8 cellular contexts compared by ENCODE assay signal in genomic region chr3:9934235-9934621, GRCh38. TPM values are rescaled to one million over a fixed set of nuclear protein-coding genes. Genes with fewer than 3 reads are reported as not detected.
DNase-seq lines count a peak whose midpoint lies in the region; ATAC-seq and TF ChIP-seq lines count a peak whose summit lies in the region.

No MANE protein-coding gene starts in this region.

- H4K91ac ChIP-seq in H9 (ENCODE audit: insufficient read length, low read depth, low read length), result no peak overlapping the region

- H4K20me1 ChIP-seq in H9 (ENCODE audit: control insufficient read depth, insufficient read depth, insufficient read length), result no peaks in the 10 kb centered on the region

- H3K79me2 ChIP-seq in H9 (ENCODE audit: insufficient read depth, low read length), result no peaks in the 10 kb centered on the region

- H3K4me3 Mint-ChIP-seq in H9, result peak overlapping the region; percentile 88 to 94
- peak overlapping the region; percentile 92 to 95 for H3K4me3 Mint-ChIP-seq in stimulated activated naive CD8-positive, alpha-beta T cell treated with anti-CD3 and anti-CD28 coated beads, Interleukin-15, amount 100 ng/mL, for 72 hours

- H3K27me3 Mint-ChIP-seq in H9 (ENCODE audit: low read depth), result peaks cover 5% of the 10 kb centered on the region
- H3K27me3 Mint-ChIP-seq in stimulated activated naive CD8-positive, alpha-beta T cell treated with anti-CD3 and anti-CD28 coated beads, Interleukin-15, amount 100 ng/mL, for 72 hours, result no peaks in the 10 kb centered on the region

- H2BK120ac ChIP-seq in H9 (ENCODE audit: low read depth, low read length, poor library complexity, severe bottlenecking), result no peak overlapping the region

- H4K8ac ChIP-seq in H9 (replicated peaks; ENCODE audit: insufficient read length, low read depth, low read length), result no peak overlapping the region

- H3K4me1 ChIP-seq in H9 (ENCODE audit: insufficient read depth, low read length) (no peaks in the 10 kb centered on the region; the same call in 1 of the 2 replicates), iPS-20b (ENCODE audit: insufficient read depth, low read length) (peaks cover 3% of the 10 kb centered on the region; the same call in 1 of the 2 replicates)

- no peak overlapping the region for H3K4ac ChIP-seq in H9 (ENCODE audit: low read depth, low read length)

- peak overlapping the region; percentile 56 for H3K4me2 ChIP-seq in H9 (ENCODE audit: insufficient read depth, insufficient read length, low read length)

- no CpG with 5 or more reads among the region's 11 CpGs for WGBS in H9 (ENCODE audit: extremely low coverage, insufficient read length, low lambda C conversion rate)

- H3K27me3 ChIP-seq in H9 (ENCODE audit: insufficient read depth, low read length) (no peaks in the 10 kb centered on the region), iPS-20b (ENCODE audit: insufficient read depth, low read length) (peaks cover 9% of the 10 kb centered on the region; the same call in 1 of the 2 replicates)

- H3K23me2 ChIP-seq in H9 (ENCODE audit: insufficient read length, low read depth, low read length, poor library complexity, severe bottlenecking), result peaks cover 7% of the 10 kb centered on the region

- peaks cover 10 to 14% of the 10 kb centered on the region in 2 experiments for H3K4me1 Mint-ChIP-seq in H9
- peaks cover 36% of the 10 kb centered on the region for H3K4me1 Mint-ChIP-seq in stimulated activated naive CD8-positive, alpha-beta T cell treated with anti-CD3 and anti-CD28 coated beads, Interleukin-15, amount 100 ng/mL, for 72 hours

- ATAC-seq in stimulated activated naive CD8-positive, alpha-beta T cell treated with anti-CD3 and anti-CD28 coated beads, Interleukin-15, amount 100 ng/mL, for 72 hours, result no peak
- no peak for ATAC-seq in GM18498 (IDR thresholded peaks at IDR 0.05; ENCODE audit: unreplicated experiment)

- no peaks in the 10 kb centered on the region for H3K79me1 ChIP-seq in H9 (ENCODE audit: insufficient read depth, low read depth, low read length, poor library complexity, severe bottlenecking)

- peak overlapping the region; percentile 89 for H3K4me3 ChIP-seq in iPS-20b (ENCODE audit: low read length)

- no peak overlapping the region for H3T11ph ChIP-seq in H9 (ENCODE audit: low read length)

- DNase-seq in ACHN (peak; percentile 34), H9 (no peak), NCI-H1105 (lab: John Stamatoyannopoulos, UW) (no peak), SHP77 (lab: John Stamatoyannopoulos, UW) (no peak)
- peak; percentile 42 for DNase-seq in activated naive CD4-positive, alpha-beta T cell treated with anti-CD3 and anti-CD28 coated beads, Interleukin-2, amount 50 U/mL, for 16 hours
- no peak for DNase-seq in stimulated activated naive CD8-positive, alpha-beta T cell treated with anti-CD3 and anti-CD28 coated beads, Interleukin-15, amount 100 ng/mL, for 72 hours

- H2BK5ac ChIP-seq in H9 (ENCODE audit: insufficient read length, low read length), result no peak overlapping the region

- H3K36me3 Mint-ChIP-seq in H9 (ENCODE audit: insufficient read depth in 1 of 3, low read depth in 3 of 3), result peaks cover 5 to 30% (median 24%) of the 10 kb centered on the region in 3 experiments; a peak in 6 of 7 replicates

- H3K27ac Mint-ChIP-seq in H9, result peak overlapping the region; percentile 94 to 98 (median 97); a peak in 5 of 7 replicates
- peak overlapping the region; percentile 96 to 97 for H3K27ac Mint-ChIP-seq in stimulated activated naive CD8-positive, alpha-beta T cell treated with anti-CD3 and anti-CD28 coated beads, Interleukin-15, amount 100 ng/mL, for 72 hours

- peaks cover 0 to 4% of the 10 kb centered on the region in 2 experiments; a peak in 1 of 5 replicates for H3K9me3 Mint-ChIP-seq in H9
- no peaks in the 10 kb centered on the region for H3K9me3 Mint-ChIP-seq in stimulated activated naive CD8-positive, alpha-beta T cell treated with anti-CD3 and anti-CD28 coated beads, Interleukin-15, amount 100 ng/mL, for 72 hours

- no peak overlapping the region for H3K14ac ChIP-seq in H9 (ENCODE audit: insufficient read depth, low read length)

- no peak overlapping the region for H3K23ac ChIP-seq in H9 (ENCODE audit: insufficient read length, low read depth, low read length)

- H2AK5ac ChIP-seq in H9 (ENCODE audit: insufficient read length, low read length), result no peak overlapping the region

- no peak overlapping the region for H2AFZ ChIP-seq in H9 (ENCODE audit: low read length)

- no peak overlapping the region for H3K27ac ChIP-seq in H9 (ENCODE audit: insufficient read length, low read depth, low read length)
- peak overlapping the region; percentile 93 for H3K27ac ChIP-seq in iPS-20b (ENCODE audit: low read length)

- H2BK20ac ChIP-seq in H9 (ENCODE audit: low read depth, low read length, poor library complexity, severe bottlenecking), result no peak overlapping the region

- peak overlapping the region; percentile 74 for H3K9ac ChIP-seq in H9 (ENCODE audit: extremely low read depth, insufficient read length, low read length)
- peak overlapping the region; percentile 88 for H3K9ac ChIP-seq in iPS-20b (ENCODE audit: low read depth, low read length)

- H2BK12ac ChIP-seq in H9 (ENCODE audit: insufficient read length, low read depth, low read length), result no peak overlapping the region

- H3K18ac ChIP-seq in H9 (ENCODE audit: insufficient read length, low read depth, low read length), result no peak overlapping the region

- in situ Hi-C loops in ACHN (cut with HindIII; ENCODE audit: low pct_ligation_motif_present, low pct_unique_long_range_greater_than_20kb, low sequenced_read_pairs), result no loop called here

- no peak overlapping the region for H2BK15ac ChIP-seq in H9 (ENCODE audit: low read depth, low read length)

- H3K36me3 ChIP-seq in iPS-20b (ENCODE audit: insufficient read depth, low read depth, low read length), result peaks cover 9% of the 10 kb centered on the region

- H3K9me3 ChIP-seq in H9 (ENCODE audit: control insufficient read depth, low read depth, low read length) (no peaks in the 10 kb centered on the region), iPS-20b (ENCODE audit: insufficient read depth, low read depth, low read length) (no peaks in the 10 kb centered on the region)

- no peak overlapping the region for H3K56ac ChIP-seq in H9 (ENCODE audit: insufficient read length, low read depth, low read length)

- no peak overlapping the region for H4K5ac ChIP-seq in H9 (ENCODE audit: insufficient read length, low read depth, low read length)

- TF ChIP-seq CTCF in H9 (conservative IDR thresholded peaks at IDR 0.05), result peak; percentile 23; the same call in 1 of the 3 replicates

RNA-seq across cellular contexts. Expression of gene CRELD1, which starts 0.6 kb away (rescaled TPM):
- 15.5 and 17.2 TPM in 2 replicates for total RNA-seq in H9 (2021)

RNA-seq across cellular contexts. Expression of gene IL17RC, which starts 17.3 kb away (rescaled TPM):
- 6.8 and 9.1 TPM in 2 replicates for total RNA-seq in H9 (2021)

RNA-seq across cellular contexts. Expression of gene PRRT3, which starts 18.0 kb away (rescaled TPM):
- 18.8 and 19.5 TPM in 2 replicates for total RNA-seq in H9 (2021)

RNA-seq across cellular contexts. Expression of gene IL17RE, which starts 31.6 kb away (rescaled TPM):
- 2.0 and 2.1 TPM in 2 replicates for total RNA-seq in H9 (2021)

RNA-seq across cellular contexts. Expression of gene JAGN1, which starts 43.8 kb away (rescaled TPM):
- 33.5 and 34.0 TPM in 2 replicates for total RNA-seq in H9 (2021)

Comparison
In these comparisons a context has a peak if more than half of its experiments do, and no peak if none do; other contexts are left out.
1. DNase-seq: peak in ACHN (single experiment) and activated naive CD4-positive, alpha-beta T cell treated with anti-CD3 and anti-CD28 coated beads, Interleukin-2, amount 50 U/mL, for 16 hours (single experiment); none in H9 (single experiment), stimulated activated naive CD8-positive, alpha-beta T cell treated with anti-CD3 and anti-CD28 coated beads, Interleukin-15, amount 100 ng/mL, for 72 hours (0 of 2), NCI-H1105 (single experiment) and SHP77 (0 of 2).